ENCODE assay signal across 18 cellular contexts in genomic region chr2:210376618-210377175, GRCh38.
"Had no signal": no experiment of that assay in that cellular context is flagged by ENCODE, and none has a peak within 500 bp of the region (broad histone marks: within the 10 kb centered on the region; RNA-seq: fewer than 3 reads in every experiment).

No MANE protein-coding gene starts in this region.

- H3K9me3 ChIP-seq: SJSA1 had no signal

- H3K4me3 ChIP-seq: SJSA1, SK-N-MC had no signal

- H3K4me1 ChIP-seq: SJSA1 had no signal

- H3K27me3 ChIP-seq: SJSA1 had no signal

- DNase-seq: KBM-7; MV-4-11; NCI-H1092; NCI-H1105 treated with DMSO at 0.1 percent for 48 hours; NCI-H1436; NCI-H187; NCI-H2029; NCI-H2081 treated with DMSO at 0.1 percent for 48 hours; NCI-H2227 treated with DMSO at 0.1 percent for 48 hours; NCI-H69; NCI-H774; NK-92 treated with Interleukin-12 subunit alpha and Interleukin-12 subunit beta, amount 100 ng/mL, for 24 hours; Right ventricle myocardium superior; RPMI8226; SIG-M5 had no signal

- H3K36me3 ChIP-seq: SJSA1 had no signal

- H3K27ac ChIP-seq: HL-60, SJSA1, SK-N-MC had no signal
